In the genomic region with DNA sequence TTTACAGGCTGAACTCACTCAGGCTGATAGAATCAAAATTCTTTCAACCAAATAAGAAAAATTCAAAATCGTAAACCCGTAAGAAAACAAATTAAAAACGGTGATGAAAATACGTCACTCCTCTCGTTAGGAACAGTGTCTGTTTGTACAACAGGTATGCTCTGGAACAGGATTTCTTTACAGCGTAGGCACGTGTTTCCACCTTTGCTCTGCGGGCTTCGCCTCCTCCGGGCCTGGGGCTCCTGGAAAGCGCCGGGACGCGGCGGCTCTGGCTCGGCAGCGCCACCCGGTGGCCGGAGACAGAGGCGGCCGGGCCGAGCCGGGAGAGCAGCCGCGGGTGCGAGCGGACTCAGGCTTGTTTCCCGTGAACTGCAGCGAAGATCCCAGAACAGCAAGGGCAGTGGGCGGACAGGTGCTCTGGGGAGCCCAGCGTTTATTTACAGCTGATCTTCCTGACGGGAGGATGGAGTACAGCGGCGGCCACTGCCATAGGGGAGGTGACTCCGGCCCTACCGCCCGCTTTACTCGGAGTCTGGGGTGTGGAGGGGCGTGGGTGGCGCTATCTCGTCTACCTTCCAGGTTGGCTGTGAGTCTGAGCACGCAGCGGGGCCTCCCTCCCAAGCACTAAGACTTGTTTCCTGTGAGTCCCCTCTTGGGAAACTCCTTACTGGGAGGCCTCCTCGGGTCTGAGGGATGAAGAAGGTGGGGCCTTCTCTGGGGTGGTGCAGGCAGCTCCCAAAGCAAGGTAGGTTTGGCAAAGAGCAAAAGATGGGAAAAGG, we compare ENCODE assay signal across 9 cellular contexts. TPM values are rescaled to one million over a fixed set of nuclear protein-coding genes. Genes with fewer than 3 reads are reported as not detected.
DNase-seq lines count a peak whose midpoint lies in the region; ATAC-seq and TF ChIP-seq lines count a peak whose summit lies in the region.
"Had no signal": no experiment of that assay in that cellular context is flagged by ENCODE, and none has a peak within 500 bp of the region (broad histone marks: within the 10 kb centered on the region; RNA-seq: fewer than 3 reads in every experiment).

No MANE protein-coding gene starts in this region.

- H3K27me3 ChIP-seq in esophagus muscularis mucosa, result no peaks in the 10 kb centered on the region
- H3K27me3 ChIP-seq in neutrophil, result no peaks in the 10 kb centered on the region
- no peaks in the 10 kb centered on the region for H3K27me3 ChIP-seq in upper lobe of left lung

- H3K4me1 ChIP-seq in esophagus muscularis mucosa (peaks cover 16 to 65% (median 53%) of the 10 kb centered on the region in 4 donors), neutrophil (ENCODE audit: control insufficient read depth in 1 of 2, insufficient read depth in 1 of 2, low read depth in 1 of 2, low read length in 1 of 2) (peaks cover 36% of the 10 kb centered on the region in 2 experiments), upper lobe of left lung (peaks cover 0 to 39% (median 23%) of the 10 kb centered on the region in 4 donors)

- intact Hi-C loops in esophagus muscularis mucosa (cut with DNase I), result loop anchor here (2.0 to 5.0 kb wide), 3 partner anchors 67 to 142 kb away; no protein-coding TSS in a partner anchor

- DNase-seq in GM10266 (ENCODE audit: extremely low spot score), result peak; percentile 90
- peak; percentile 38 for DNase-seq in NCI-H526 treated with DMSO at 0.1 percent for 48 hours (lab: John Stamatoyannopoulos, UW)
- peak; percentile 38 for DNase-seq in activated T-cell treated with anti-CD3 and anti-CD28 coated beads for 24 hours (ENCODE audit: low read depth)
- no peak for DNase-seq in esophagus muscularis mucosa (ENCODE audit: extremely low spot score)
- DNase-seq in upper lobe of left lung, result peak; percentile 75 to 94
- DNase-seq in NK-92 (lab: John Stamatoyannopoulos, UW; ENCODE audit: unreplicated experiment), result no peak

- peak; percentile 86 for TF ChIP-seq CTCF in GM10266 (IDR thresholded peaks at IDR 0.05; ENCODE audit: control insufficient read depth, insufficient read depth, low read depth, missing control alignments)
- peak in 2 of 3 experiments; percentile 91 to 94 for TF ChIP-seq CTCF in esophagus muscularis mucosa (IDR thresholded peaks at IDR 0.05)
- peak; percentile 93 for TF ChIP-seq CTCF in neutrophil (IDR thresholded peaks at IDR 0.05)
- peak; percentile 84 to 96 (median 95) for TF ChIP-seq CTCF in upper lobe of left lung (IDR thresholded peaks at IDR 0.05)

- TF ChIP-seq POLR2A in esophagus muscularis mucosa (IDR thresholded peaks at IDR 0.05; ENCODE audit: low read depth) (no peak), upper lobe of left lung (IDR thresholded peaks at IDR 0.05) (no peak)

- H3K27ac ChIP-seq in esophagus muscularis mucosa (replicated peaks in 1 of 4), result peak overlapping the region in 2 of 4 donors; percentile 23 to 39
- H3K27ac ChIP-seq in neutrophil, result peak overlapping the region; percentile 88
- peak overlapping the region in 1 of 4 donors; percentile 70 for H3K27ac ChIP-seq in upper lobe of left lung
- H3K27ac ChIP-seq: SK-N-MC had no signal

- ATAC-seq in upper lobe of left lung (ENCODE audit: low FRiP score in 2 of 2) (peak in 1 of 2 donors; percentile 82), HG03457 (IDR thresholded peaks at IDR 0.05; ENCODE audit: unreplicated experiment) (no peak)

- whole genome bisulfite sequencing in esophagus muscularis mucosa, result 37% methylated on average over 43 of the region's 44 CpGs
- WGBS in upper lobe of left lung, 2 donors, result 38 to 57% methylated on average over 21 to 43 of the region's 44 CpGs

- H3K9me3 ChIP-seq in esophagus muscularis mucosa (no peaks in the 10 kb centered on the region), neutrophil (no peaks in the 10 kb centered on the region), upper lobe of left lung (no peaks in the 10 kb centered on the region)

- TF ChIP-seq EP300 in esophagus muscularis mucosa (IDR thresholded peaks at IDR 0.05) (no peak), upper lobe of left lung (IDR thresholded peaks at IDR 0.05) (no peak)

- no peak overlapping the region for H3K4me3 ChIP-seq in esophagus muscularis mucosa
- H3K4me3 ChIP-seq in neutrophil (ENCODE audit: low read depth in 1 of 2, low read length in 1 of 2), result peak overlapping the region in 1 of 2 experiments; percentile 12
- H3K4me3 ChIP-seq in upper lobe of left lung, result no peak overlapping the region
- H3K4me3 ChIP-seq: SK-N-MC had no signal

- peaks cover 42 to 47% (median 44%) of the 10 kb centered on the region in 4 donors for H3K36me3 ChIP-seq in esophagus muscularis mucosa
- peaks cover 48% of the 10 kb centered on the region for H3K36me3 ChIP-seq in neutrophil
- peaks cover 15 to 45% (median 41%) of the 10 kb centered on the region in 4 donors for H3K36me3 ChIP-seq in upper lobe of left lung

RNA-seq across cellular contexts. Expression of gene ATP2A3, which starts 40.5 kb away (rescaled TPM):
- total RNA-seq in esophagus muscularis mucosa (10 to 100 TPM; 17.9 to 35.4 (median 24.8) TPM), upper lobe of left lung (10 to 100 TPM; 27.9 to 82.8 (median 41.4) TPM)

Comparison
In these comparisons a context has a peak if more than half of its experiments do, and no peak if none do; other contexts are left out.
1. DNase-seq: peak in GM10266 (single experiment), NCI-H526 treated with DMSO at 0.1 percent for 48 hours (single experiment), activated T-cell treated with anti-CD3 and anti-CD28 coated beads for 24 hours (single experiment) and upper lobe of left lung (2 of 2); none in esophagus muscularis mucosa (single experiment) and NK-92 (single experiment).
2. Peak in every context shown above with its lines, with median percentiles within 50 percentile points of each other: CTCF ChIP-seq.